Comparison of ENCODE assay signal across 36 cellular contexts in genomic region chr17:11441004-11441403, GRCh38.
"Had no signal": no experiment of that assay in that cellular context is flagged by ENCODE, and none has a peak within 500 bp of the region (broad histone marks: within the 10 kb centered on the region; RNA-seq: fewer than 3 reads in every experiment).

No MANE protein-coding gene starts in this region.

- H3K4me3 ChIP-seq: MG63 had no signal

- H3K9me3 ChIP-seq: MG63 had no signal

- H3K27me3 ChIP-seq: MG63 had no signal

- H3K36me3 ChIP-seq: MG63 had no signal

- H3K27ac ChIP-seq: KMS-11 had no signal

- DNase-seq: Karpas-422, Kasumi-1, KG1, MG63, MM.1S, MV-4-11, NCI-H1048, NCI-H1092, NCI-H1092 treated with DMSO at 0.1 percent for 48 hours, NCI-H1105, NCI-H1105 treated with DMSO at 0.1 percent for 48 hours, NCI-H1417, NCI-H1417 treated with DMSO at 0.1 percent for 48 hours, NCI-H1436, NCI-H1436 treated with DMSO at 0.1 percent for 48 hours, NCI-H146, NCI-H1694, NCI-H1694 treated with DMSO at 0.1 percent for 48 hours, NCI-H187, NCI-H187 treated with DMSO at 0.1 percent for 48 hours, NCI-H1930, NCI-H2029 treated with DMSO at 0.1 percent for 48 hours, NCI-H2081, NCI-H2081 treated with DMSO at 0.1 percent for 48 hours, NCI-H2107, NCI-H2171, NCI-H2171 treated with DMSO at 0.1 percent for 48 hours, NCI-H2227 treated with DMSO at 0.1 percent for 48 hours, NCI-H226, NCI-H345, NCI-H446, NCI-H446 treated with DMSO at 0.1 percent for 48 hours, NCI-H510A, NCI-H510A treated with DMSO at 0.1 percent for 48 hours, NCI-H524 had no signal

- H3K9ac ChIP-seq: KMS-11 had no signal

- H3K4me2 ChIP-seq: KMS-11 had no signal
